In the genomic region with DNA sequence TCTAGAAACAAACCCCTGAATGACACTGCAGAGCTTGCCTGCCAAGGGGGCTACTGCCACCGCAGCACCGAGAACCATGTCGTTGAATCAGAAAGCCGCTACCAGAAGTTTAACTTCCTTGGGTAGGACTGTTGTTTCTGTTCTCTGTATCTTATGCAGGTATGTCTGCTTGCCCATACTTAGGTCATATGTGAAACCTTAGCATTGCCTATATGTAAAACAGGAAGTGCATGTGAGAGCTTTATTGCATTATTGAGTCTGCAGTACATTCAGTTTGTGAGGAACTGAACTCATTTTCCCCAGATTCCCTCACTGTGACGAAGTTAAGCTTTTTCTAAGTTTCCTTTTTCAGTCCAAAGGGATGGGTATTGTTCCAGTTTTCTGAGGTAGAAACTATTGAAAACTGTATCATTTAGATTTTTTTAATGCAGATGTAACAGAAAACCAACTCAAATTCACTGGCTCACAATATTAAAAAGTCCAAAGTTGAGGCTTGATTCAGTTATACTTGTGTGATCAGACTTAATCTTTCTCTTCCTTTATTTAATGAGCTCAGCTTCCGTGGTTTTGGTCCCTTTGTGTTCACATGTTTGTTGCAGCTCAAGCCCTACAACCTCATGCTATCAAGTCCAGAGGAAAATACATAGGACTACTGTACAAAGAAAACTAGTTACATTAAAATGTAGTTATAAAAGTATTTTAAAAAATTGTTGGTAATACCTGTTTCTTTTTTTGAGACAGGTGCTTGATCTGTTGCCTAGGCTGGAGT, we compare ENCODE assay signal across 8 cellular contexts. TPM values are rescaled to one million over a fixed set of nuclear protein-coding genes. Genes with fewer than 3 reads are reported as not detected.
A peak's percentile ranks its signal among the peaks of the same experiment; 100 is the strongest.
DNase-seq lines count a peak whose midpoint lies in the region; ATAC-seq, FAIRE-seq and TF ChIP-seq lines count a peak whose summit lies in the region.

No MANE protein-coding gene starts in this region.

- ATAC-seq in GM21360 (IDR thresholded peaks at IDR 0.05; ENCODE audit: unreplicated experiment) (peak; percentile 88), HG03521 (IDR thresholded peaks at IDR 0.05; ENCODE audit: unreplicated experiment) (peak; percentile 94)

- H3K4me3 ChIP-seq in GM08714 (ENCODE audit: low read length) (peak overlapping the region; percentile 59; the same call in 1 of the 2 replicates), bronchial epithelial cell (ENCODE audit: low read depth, low read length) (no peak overlapping the region)

- H3K27me3 ChIP-seq in bronchial epithelial cell (ENCODE audit: control insufficient read depth, insufficient read depth, low read length), result no peaks in the 10 kb centered on the region

- H3K36me3 ChIP-seq in bronchial epithelial cell (ENCODE audit: control insufficient read depth, insufficient read depth, low read length), result no peaks in the 10 kb centered on the region

- FAIRE-seq in bronchial epithelial cell (lab: Jason Lieb, UNC), result no peak

- no peak for TF ChIP-seq CTCF in bronchial epithelial cell (IDR thresholded peaks at IDR 0.05; ENCODE audit: insufficient read depth, low read length, severe bottlenecking)

- DNase-seq in bronchial epithelial cell (ENCODE audit: low read depth), result peak; percentile 12
- DNase-seq in cerebellar nuclear complex (lab: John Stamatoyannopoulos, UW), result no peak
- no peak for DNase-seq in NCI-H1105 treated with DMSO at 0.1 percent for 48 hours (lab: John Stamatoyannopoulos, UW)
- DNase-seq in NK-92 treated with Interleukin-12 subunit alpha and Interleukin-12 subunit beta, amount 100 ng/mL, for 24 hours (lab: John Stamatoyannopoulos, UW), result no peak
- DNase-seq in activated gamma-delta T cell (lab: John Stamatoyannopoulos, UW), result no peak

RNA-seq across cellular contexts. Expression of gene FBXO34, which starts 6.9 kb away (rescaled TPM):
- total RNA-seq in bronchial epithelial cell, result 28.9 and 29.5 TPM in 2 replicates
